ENCODE assay signal across 8 cellular contexts in the genomic region with DNA sequence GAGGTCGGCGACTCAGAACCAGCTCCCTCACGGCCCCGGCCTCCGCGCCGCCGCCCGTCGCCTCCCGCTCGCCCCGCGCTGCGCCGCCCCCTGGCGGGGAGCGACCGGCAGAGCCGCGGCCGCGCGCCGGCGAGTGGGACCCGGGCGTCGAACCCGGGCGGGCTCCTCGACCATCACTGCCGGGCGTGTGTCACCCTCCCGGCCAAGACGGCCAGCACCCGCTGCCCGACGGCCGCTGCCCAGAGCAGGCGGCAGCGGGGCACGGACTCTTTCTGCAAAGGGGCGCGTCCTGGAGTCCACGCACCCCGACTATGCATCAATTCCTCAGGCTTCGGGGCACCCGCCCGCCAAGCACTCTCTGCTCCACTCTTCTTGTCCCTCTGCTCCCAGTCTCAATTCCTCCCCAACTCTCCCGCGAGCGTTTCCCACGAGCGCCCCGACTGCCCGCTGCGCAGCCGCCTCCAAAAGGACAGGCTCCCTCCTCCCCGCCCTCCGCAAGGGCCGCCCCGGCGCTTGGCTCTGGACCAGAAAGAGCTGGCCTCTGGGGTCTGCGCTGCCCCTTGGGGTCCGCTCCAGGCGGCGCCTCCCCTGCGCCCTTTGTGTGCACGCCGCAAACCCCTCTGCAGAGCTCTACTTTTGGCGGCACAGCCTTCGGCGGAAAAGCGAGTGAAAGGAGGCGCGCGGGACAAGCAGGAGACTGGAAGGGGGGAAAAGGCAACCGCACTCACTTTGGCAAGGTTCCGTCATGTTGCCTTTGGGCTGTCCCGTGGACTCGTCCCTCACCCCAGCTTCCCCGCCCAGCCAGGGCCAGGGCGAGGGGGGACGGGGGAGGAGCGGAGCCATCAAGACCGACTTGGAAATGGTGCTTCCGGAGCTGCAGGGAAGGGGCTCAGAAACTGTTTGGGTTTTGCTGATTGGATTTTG. TPM values are rescaled to one million over a fixed set of nuclear protein-coding genes. Genes with fewer than 3 reads are reported as not detected.
DNase-seq lines count a peak whose midpoint lies in the region; ATAC-seq and TF ChIP-seq lines count a peak whose summit lies in the region.

No MANE protein-coding gene starts in this region.

- H3K4me3 ChIP-seq in OCI-LY7 (ENCODE audit: low read depth, low read length, poor library complexity, severe bottlenecking) (peak overlapping the region; percentile 62), fibroblast of pulmonary artery (replicated peaks; ENCODE audit: low read depth, low read length) (peak overlapping the region; percentile 75)

- DNase-seq in Ammon's horn (ENCODE audit: low spot score) (peak; percentile 21), OCI-LY7 (ENCODE audit: low spot score) (peak; percentile 67), fibroblast of pulmonary artery (ENCODE audit: low read depth) (peak; percentile 35), natural killer cell (peak; percentile 33), stromal cell of bone marrow (ENCODE audit: low read depth) (peak; percentile 50)
- DNase-seq in activated T-helper 9 cell treated with anti-CD3 and anti-CD28 coated beads, Interleukin-2, amount 50 U/mL, for 16 hours (ENCODE audit: low read depth), result peak; percentile 47

- H3K9me2 ChIP-seq in OCI-LY7 (ENCODE audit: insufficient read depth, low read length), result no peaks in the 10 kb centered on the region

- peak overlapping the region; percentile 89 for H2AFZ ChIP-seq in OCI-LY7 (ENCODE audit: low read length)

- H3K36me3 ChIP-seq in OCI-LY7 (ENCODE audit: insufficient read depth, low read length), result no peaks in the 10 kb centered on the region

- peak overlapping the region in 1 of 2 donors; percentile 72 for H3K27ac Mint-ChIP-seq in natural killer cell

- POLR2A ChIA-PET in OCI-LY7 (lab: Charles Lee), result no interaction called here

- intact Hi-C loops in OCI-LY7 (cut with micrococcal nuclease; ENCODE audit: unreplicated experiment), result loop anchor here (2.0 to 5.0 kb wide), 4 partner anchors 69 to 645 kb away; partner anchors contain the start of gene USP53
- intact Hi-C loops in natural killer cell (cut with micrococcal nuclease), result loop anchor here (5.0 kb wide), 1 partner anchor 425 kb away; no protein-coding TSS in a partner anchor

- no TSS peak for BruUV-seq in OCI-LY7 (replicated peaks; lab: Mats Ljungman, UMichigan)

- no peaks in the 10 kb centered on the region for H4K20me1 ChIP-seq in OCI-LY7 (ENCODE audit: insufficient read depth, low read length)

- peak overlapping the region; percentile 86 for H3K4me2 ChIP-seq in OCI-LY7 (ENCODE audit: low read length)

- peaks cover 29 to 32% of the 10 kb centered on the region in 2 donors for H3K27me3 Mint-ChIP-seq in natural killer cell (ENCODE audit: low read depth in 2 of 2)

- H3K79me2 ChIP-seq in OCI-LY7 (ENCODE audit: insufficient read depth, low read depth, low read length), result no peaks in the 10 kb centered on the region

- no peak overlapping the region for H3K27ac ChIP-seq in OCI-LY7 (ENCODE audit: low read depth, low read length, poor library complexity, severe bottlenecking)

- ATAC-seq in GM18873 (IDR thresholded peaks at IDR 0.05; ENCODE audit: low FRiP score, unreplicated experiment), result peak; percentile 36
- peak; percentile 44 for ATAC-seq in HG03103 (IDR thresholded peaks at IDR 0.05; ENCODE audit: low read depth, unreplicated experiment)
- ATAC-seq in natural killer cell, result peak; percentile 53 to 71 (median 66)

- H3K4me1 ChIP-seq in OCI-LY7 (ENCODE audit: insufficient read depth, low read length, poor library complexity, severe bottlenecking), result peaks cover 13% of the 10 kb centered on the region

- H3K9me3 ChIP-seq in OCI-LY7 (ENCODE audit: low read length), result no peaks in the 10 kb centered on the region

- H3K9me3 Mint-ChIP-seq in natural killer cell, result no peaks in the 10 kb centered on the region

- H3K4me3 Mint-ChIP-seq in natural killer cell, result peak overlapping the region; percentile 91

- TF ChIP-seq CTCF in OCI-LY7 (conservative IDR thresholded peaks at IDR 0.05; ENCODE audit: low read length) (peak; percentile 52), fibroblast of pulmonary artery (IDR thresholded peaks at IDR 0.05; ENCODE audit: low read length, missing control alignments) (no peak), natural killer cell (IDR thresholded peaks at IDR 0.05) (peak; percentile 42)

- H3K36me3 Mint-ChIP-seq in natural killer cell, result no peaks in the 10 kb centered on the region

- CTCF ChIA-PET in OCI-LY7 (lab: Charles Lee; ENCODE audit: unreplicated experiment), result interaction anchor here (0.6 kb wide), 1 partner anchor 33 kb away, joined by 3 read pairs; no protein-coding TSS in a partner anchor

- peaks cover 15 to 26% of the 10 kb centered on the region in 2 donors for H3K4me1 Mint-ChIP-seq in natural killer cell

RNA-seq across cellular contexts. Expression of gene PDE5A, which starts 1.1 kb away (rescaled TPM):
- 0.22 and 1.5 TPM in 2 replicates for total RNA-seq in OCI-LY7 (2014; rRNA removed; shearing (Covaris generic))
- total RNA-seq in OCI-LY7 (2022) (1.1 and 1.4 TPM in 2 replicates), natural killer cell (1 to 10 TPM; 2.1 to 4.0 (median 2.5) TPM)
